ENCODE assay signal across 11 cellular contexts in genomic region chr22:19848298-19849224, GRCh38. TPM values are rescaled to one million over a fixed set of nuclear protein-coding genes. Genes with fewer than 3 reads are reported as not detected.
A peak's percentile ranks its signal among the peaks of the same experiment; 100 is the strongest.
DNase-seq lines count a peak whose midpoint lies in the region; ATAC-seq, FAIRE-seq and TF ChIP-seq lines count a peak whose summit lies in the region.
"Had no signal": no experiment of that assay in that cellular context is flagged by ENCODE, and none has a peak within 500 bp of the region (broad histone marks: within the 10 kb centered on the region; RNA-seq: fewer than 3 reads in every experiment).

No MANE protein-coding gene starts in this region.

- H3K27me3 ChIP-seq in Loucy (ENCODE audit: insufficient read depth, low read length, poor library complexity, severe bottlenecking): no peaks in the 10 kb centered on the region
- no peaks in the 10 kb centered on the region for H3K27me3 ChIP-seq in endothelial cell of umbilical vein (ENCODE audit: control insufficient read depth in 2 of 2, insufficient read depth in 2 of 2, low read length in 2 of 2)

- peaks cover 35% of the 10 kb centered on the region for H3K4me1 Mint-ChIP-seq in osteocyte (ENCODE audit: unreplicated experiment)

- peaks cover 43% of the 10 kb centered on the region for H3K4me1 ChIP-seq in Loucy (ENCODE audit: insufficient read depth, low read length, poor library complexity, severe bottlenecking)
- H3K4me1 ChIP-seq in endothelial cell of umbilical vein (ENCODE audit: control insufficient read depth, extremely low read depth, insufficient read depth, low read length): peaks cover 43% of the 10 kb centered on the region

- H3K27ac Mint-ChIP-seq in osteocyte (ENCODE audit: unreplicated experiment): peak overlapping the region; percentile 7

- H3K79me2 ChIP-seq in Loucy (ENCODE audit: insufficient read depth, low read length) (peaks cover 63% of the 10 kb centered on the region), endothelial cell of umbilical vein (ENCODE audit: control insufficient read depth, insufficient read depth, low read length) (peaks cover 38% of the 10 kb centered on the region)

- TF ChIP-seq POLR2A in endothelial cell of umbilical vein (IDR thresholded peaks at IDR 0.05; ENCODE audit: low read depth, low read length): peak; percentile 8

- no peak overlapping the region for H3K9ac ChIP-seq in Loucy (ENCODE audit: low read depth, low read length, poor library complexity, severe bottlenecking)
- H3K9ac ChIP-seq in endothelial cell of umbilical vein (replicated peaks; ENCODE audit: extremely low read depth, insufficient read depth, low read length): no peak overlapping the region

- TF ChIP-seq CTCF in Loucy (conservative IDR thresholded peaks at IDR 0.05; ENCODE audit: low read length) (no peak), endothelial cell of umbilical vein (IDR thresholded peaks at IDR 0.05; ENCODE audit: extremely low read depth in 1 of 2, insufficient read depth in 1 of 2, low read depth in 1 of 2, low read length in 2 of 2) (no peak), osteocyte (IDR thresholded peaks at IDR 0.05) (no peak)

- ATAC-seq in GM19351 (IDR thresholded peaks at IDR 0.05; ENCODE audit: unreplicated experiment): no peak
- ATAC-seq: activated T-cell treated with anti-CD3 and anti-CD28 coated beads, Interleukin-2, amount 50 U/mL, for 4 hours had no signal

- H3K27me3 Mint-ChIP-seq in osteocyte (ENCODE audit: unreplicated experiment): no peaks in the 10 kb centered on the region

- no peak overlapping the region for H2AFZ ChIP-seq in Loucy (ENCODE audit: low read length)
- no peak overlapping the region for H2AFZ ChIP-seq in endothelial cell of umbilical vein (ENCODE audit: low read depth, low read length)

- H4K20me1 ChIP-seq in Loucy (ENCODE audit: insufficient read depth, low read length, poor library complexity, severe bottlenecking) (peaks cover 34% of the 10 kb centered on the region), endothelial cell of umbilical vein (replicated peaks; ENCODE audit: control insufficient read depth, extremely low read depth, insufficient read depth, low read length) (no peaks in the 10 kb centered on the region)

- no peaks in the 10 kb centered on the region for H3K9me3 Mint-ChIP-seq in osteocyte (ENCODE audit: unreplicated experiment)
- H3K9me3 Mint-ChIP-seq: activated T-cell treated with anti-CD3 and anti-CD28 coated beads, Interleukin-2, amount 50 U/mL, for 4 hours had no signal

- POLR2A ChIA-PET in endothelial cell of umbilical vein (lab: Charles Lee): interaction anchor here (1.2 kb wide), 1 partner anchor 23 kb away, joined by 3 read pairs; no protein-coding TSS in a partner anchor

- CTCF ChIA-PET in endothelial cell of umbilical vein (lab: Charles Lee): interaction anchor here (1.3 to 2.7 kb wide), 4 partner anchors 27 to 118 kb away, joined by 3 to 10 read pairs (median 4); no protein-coding TSS in a partner anchor

- H3K27ac ChIP-seq in endothelial cell of umbilical vein (ENCODE audit: insufficient read depth, low read depth, low read length): no peak overlapping the region

- H3K9me1 ChIP-seq in endothelial cell of umbilical vein (replicated peaks; ENCODE audit: control insufficient read depth, extremely low read depth, insufficient read depth, low read length): no peaks in the 10 kb centered on the region

- DNase-seq in DMS53 treated with DMSO at 0.1 percent for 48 hours (lab: John Stamatoyannopoulos, UW; ENCODE audit: unreplicated experiment) (peak; percentile 8), endothelial cell of umbilical vein (ENCODE audit: low read depth, low spot score) (peak; percentile 23), osteocyte (ENCODE audit: extremely low spot score, unreplicated experiment) (no peak), NCI-H345 (lab: John Stamatoyannopoulos, UW) (no peak), NK-92 (lab: John Stamatoyannopoulos, UW; ENCODE audit: unreplicated experiment) (no peak), nucleus accumbens (lab: John Stamatoyannopoulos, UW) (no peak)
- DNase-seq: activated T-cell treated with anti-CD3 and anti-CD28 coated beads, Interleukin-2, amount 50 U/mL, for 4 hours; effector CD8-positive, alpha-beta T cell had no signal

- H3K9me3 ChIP-seq in Loucy (ENCODE audit: insufficient read depth, low read depth, low read length) (no peaks in the 10 kb centered on the region), endothelial cell of umbilical vein (replicated peaks; ENCODE audit: control insufficient read depth, insufficient read depth, low read length) (no peaks in the 10 kb centered on the region)

- H3K36me3 Mint-ChIP-seq in osteocyte (ENCODE audit: unreplicated experiment): peaks cover 10% of the 10 kb centered on the region

- H3F3A ChIP-seq in Loucy (ENCODE audit: low read depth): no peaks in the 10 kb centered on the region

- dilution Hi-C loops in endothelial cell of umbilical vein (cut with MboI; ENCODE audit: extremely low pct_ligation_motif_present, low sequenced_read_pairs): no loop called here

- peaks cover 21% of the 10 kb centered on the region; the same call in 1 of the 2 replicates for H3K36me3 ChIP-seq in Loucy (ENCODE audit: insufficient read depth, low read length)
- H3K36me3 ChIP-seq in endothelial cell of umbilical vein (ENCODE audit: control insufficient read depth in 2 of 2, extremely low read depth in 1 of 2, insufficient read depth in 2 of 2, low read length in 2 of 2): peaks cover 15 to 25% of the 10 kb centered on the region in 2 experiments

- FAIRE-seq in endothelial cell of umbilical vein (lab: Jason Lieb, UNC): peak; percentile 72
- FAIRE-seq: islet of Langerhans had no signal

- no TSS peak for BruUV-seq in endothelial cell of umbilical vein (replicated peaks; lab: Mats Ljungman, UMichigan)

- no peak overlapping the region for H3K4me3 Mint-ChIP-seq in osteocyte (ENCODE audit: unreplicated experiment)
- H3K4me3 Mint-ChIP-seq: activated T-cell treated with anti-CD3 and anti-CD28 coated beads, Interleukin-2, amount 50 U/mL, for 4 hours had no signal

- H3K9me2 ChIP-seq in Loucy (replicated peaks; ENCODE audit: low read depth, low read length): no peaks in the 10 kb centered on the region

- intact Hi-C loops in endothelial cell of umbilical vein (cut with micrococcal nuclease): no loop called here

- H3K4me2 ChIP-seq in Loucy (ENCODE audit: low read depth, low read length, poor library complexity, severe bottlenecking) (peak overlapping the region; percentile 29), endothelial cell of umbilical vein (ENCODE audit: insufficient read depth, low read length) (no peak overlapping the region)

- no peak overlapping the region for H3K4me3 ChIP-seq in Loucy (ENCODE audit: low read length, poor library complexity, severe bottlenecking)
- H3K4me3 ChIP-seq in endothelial cell of umbilical vein (replicated peaks in 1 of 3; ENCODE audit: insufficient read depth in 1 of 3, low read depth in 1 of 3, low read length in 3 of 3): no peak overlapping the region

TF ChIP-seq in endothelial cell of umbilical vein, 7 proteins besides CTCF, POLR2A, EP300 and RAD21:
- TF ChIP-seq POLR2AphosphoS5 (IDR thresholded peaks at IDR 0.05; ENCODE audit: insufficient read depth, low read depth, low read length): peak; percentile 39
- TF ChIP-seq, protein P1, sequence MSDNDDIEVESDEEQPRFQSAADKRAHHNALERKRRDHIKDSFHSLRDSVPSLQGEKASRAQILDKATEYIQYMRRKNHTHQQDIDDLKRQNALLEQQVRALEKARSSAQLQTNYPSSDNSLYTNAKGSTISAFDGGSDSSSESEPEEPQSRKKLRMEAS (IDR thresholded peaks at IDR 0.05; ENCODE audit: insufficient read depth, insufficient read length): no peak

RNA-seq across cellular contexts. Expression of gene GNB1L, which starts 6.1 kb away (rescaled TPM):
- total RNA-seq in endothelial cell of umbilical vein (5.9 and 11.2 TPM in 2 replicates), osteocyte (6.0 and 6.1 TPM in 2 replicates)
- 5.4 and 5.9 TPM in 2 replicates for polyA plus RNA-seq in endothelial cell of umbilical vein
- 2.2 and 3.8 TPM in 2 replicates for polyA plus RNA-seq in endothelial cell of umbilical vein (2011; cell fraction: cytosol; rRNA removed)
- polyA plus RNA-seq in endothelial cell of umbilical vein (2011; cell fraction: nucleus; rRNA removed): 2.7 and 3.2 TPM in 2 replicates
- 3.5 and 3.6 TPM in 2 replicates for polyA plus RNA-seq in endothelial cell of umbilical vein (2012)
- 1.6 and 3.5 TPM in 2 replicates for polyA minus RNA-seq in endothelial cell of umbilical vein
- polyA minus RNA-seq in endothelial cell of umbilical vein (2011; cell fraction: cytosol; rRNA and poly(A)+ RNA removed): 1.7 TPM
- polyA minus RNA-seq in endothelial cell of umbilical vein (2011; cell fraction: nucleus; rRNA and poly(A)+ RNA removed): 2.4 TPM in 2 replicates

RNA-seq across cellular contexts. Expression of gene RTL10, which starts 6.1 kb away (rescaled TPM):
- total RNA-seq in endothelial cell of umbilical vein (31.9 and 32.1 TPM in 2 replicates), osteocyte (28.5 and 30.4 TPM in 2 replicates)
- polyA plus RNA-seq in endothelial cell of umbilical vein: 40.8 and 54.5 TPM in 2 replicates
- polyA plus RNA-seq in endothelial cell of umbilical vein (2011; cell fraction: cytosol; rRNA removed): 21.6 and 22.9 TPM in 2 replicates
- 43.8 and 53.4 TPM in 2 replicates for polyA plus RNA-seq in endothelial cell of umbilical vein (2011; cell fraction: nucleus; rRNA removed)
- polyA plus RNA-seq in endothelial cell of umbilical vein (2012): 8.0 and 9.8 TPM in 2 replicates
- 84.1 and 88.0 TPM in 2 replicates for polyA minus RNA-seq in endothelial cell of umbilical vein
- polyA minus RNA-seq in endothelial cell of umbilical vein (2011; cell fraction: cytosol; rRNA and poly(A)+ RNA removed): 9.0 TPM
- 20.7 and 26.1 TPM in 2 replicates for polyA minus RNA-seq in endothelial cell of umbilical vein (2011; cell fraction: nucleus; rRNA and poly(A)+ RNA removed)

Comparison
In these comparisons a context has a peak if more than half of its experiments do, and no peak if none do; other contexts are left out.
1. DNase-seq: peak in DMS53 treated with DMSO at 0.1 percent for 48 hours (single experiment) and endothelial cell of umbilical vein (single experiment); none in osteocyte (single experiment), NCI-H345 (single experiment), NK-92 (single experiment) and nucleus accumbens (0 of 56).